ENCODE assay signal across 1 cellular context in genomic region chr6:33399881-33400280, GRCh38.
TF ChIP-seq lines count a peak whose summit lies in the region.
"Not testable (repeated sequence)": the region's sequence is repeated elsewhere in the genome, so short reads cannot be mapped to it uniquely, and the experiment has no call there.

No MANE protein-coding gene starts in this region.

TF ChIP-seq in K562, 482 proteins besides CTCF, POLR2A, EP300 and RAD21:
- 0 out of 2 replicates have a peak, but pooled peaks have one; percentile 20 for TF ChIP-seq ATF3 (IDR thresholded peaks at IDR 0.05)
- not testable (repeated sequence) for TF ChIP-seq ATF3 (CRISPR knock-in tag; conservative IDR thresholded peaks at IDR 0.05); ATF1 (CRISPR knock-in tag; IDR thresholded peaks at IDR 0.05)
- TF ChIP-seq ATF1 (tag; IDR thresholded peaks at IDR 0.05): 0 out of 2 replicates have a peak, but pooled peaks have one; percentile 18
